In the genomic region with DNA sequence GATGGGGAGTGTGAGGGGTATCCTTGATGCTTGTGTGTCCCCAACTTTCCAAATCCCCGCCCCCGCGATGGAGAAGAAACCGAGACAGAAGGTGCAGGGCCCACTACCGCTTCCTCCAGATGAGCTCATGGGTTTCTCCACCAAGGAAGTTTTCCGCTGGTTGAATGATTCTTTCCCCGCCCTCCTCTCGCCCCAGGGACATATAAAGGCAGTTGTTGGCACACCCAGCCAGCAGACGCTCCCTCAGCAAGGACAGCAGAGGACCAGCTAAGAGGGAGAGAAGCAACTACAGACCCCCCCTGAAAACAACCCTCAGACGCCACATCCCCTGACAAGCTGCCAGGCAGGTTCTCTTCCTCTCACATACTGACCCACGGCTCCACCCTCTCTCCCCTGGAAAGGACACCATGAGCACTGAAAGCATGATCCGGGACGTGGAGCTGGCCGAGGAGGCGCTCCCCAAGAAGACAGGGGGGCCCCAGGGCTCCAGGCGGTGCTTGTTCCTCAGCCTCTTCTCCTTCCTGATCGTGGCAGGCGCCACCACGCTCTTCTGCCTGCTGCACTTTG, we compare ENCODE assay signal across 9 cellular contexts. TPM values are rescaled to one million over a fixed set of nuclear protein-coding genes. Genes with fewer than 3 reads are reported as not detected.
DNase-seq lines count a peak whose midpoint lies in the region; ATAC-seq and TF ChIP-seq lines count a peak whose summit lies in the region.
"Had no signal": no experiment of that assay in that cellular context is flagged by ENCODE, and none has a peak within 500 bp of the region (broad histone marks: within the 10 kb centered on the region; RNA-seq: fewer than 3 reads in every experiment).

A gene (plus strand): TSS at position 231 of the 567 bp plus-strand sequence. CDS start 177 bp downstream, at position 408.

- H3K9me3 ChIP-seq in esophagus squamous epithelium = no peaks in the 10 kb centered on the region

- peaks cover under 1 to 13% (median 2%) of the 10 kb centered on the region in 3 donors for H3K4me1 ChIP-seq in esophagus squamous epithelium

- peak in 2 of 4 donors; percentile 53 to 74 for TF ChIP-seq POLR2A in esophagus squamous epithelium (IDR thresholded peaks at IDR 0.05)

- WGBS in esophagus squamous epithelium, 2 donors = 38 to 52% methylated on average over 9 to 12 of the region's 19 CpGs

- H3K36me3 ChIP-seq in esophagus squamous epithelium = no peaks in the 10 kb centered on the region

- DNase-seq in HL-60 (ENCODE audit: low read depth in 1 of 2, low spot score in 1 of 2) = peak; percentile 91 to 98
- peak; percentile 78 for DNase-seq in activated CD4-positive, alpha-beta T cell treated with anti-CD3 and anti-CD28 coated beads, Interleukin-2, amount 50 U/mL, for 1 hour
- DNase-seq in esophagus squamous epithelium (lab: John Stamatoyannopoulos, UW) = no peak
- DNase-seq in stimulated activated CD4-positive, alpha-beta T cell treated with anti-CD3 and anti-CD28 coated beads, Interleukin-12 subunit alpha, Interleukin-12 subunit beta, amount 100 ng/mL, for 4 hours = peak; percentile 80
- DNase-seq in cerebellum (ENCODE audit: low spot score) = no peak

- intact Hi-C loops in esophagus squamous epithelium (cut with DNase I) = no loop called here

- no peak for ATAC-seq in HG03354 (IDR thresholded peaks at IDR 0.05; ENCODE audit: poor library complexity, severe bottlenecking, unreplicated experiment)
- ATAC-seq in GM21381 (IDR thresholded peaks at IDR 0.05; ENCODE audit: unreplicated experiment) = no peak
- no peak for ATAC-seq in HG02840 (IDR thresholded peaks at IDR 0.05; ENCODE audit: low FRiP score, unreplicated experiment)

- H3K27me3 ChIP-seq in HL-60 (ENCODE audit: insufficient read depth, poor library complexity, severe bottlenecking) (no peaks in the 10 kb centered on the region), esophagus squamous epithelium (peaks cover 0 to 11% (median 0%) of the 10 kb centered on the region in 4 donors)

- TF ChIP-seq CTCF in HL-60 (IDR thresholded peaks at IDR 0.05; ENCODE audit: insufficient read depth, low read length) = no peak
- TF ChIP-seq CTCF in esophagus squamous epithelium (IDR thresholded peaks at IDR 0.05) = no peak

- H3K4me3 ChIP-seq in HL-60 (replicated peaks; ENCODE audit: insufficient read depth, low read length) = peak within 1 kb of the TSS; percentile 79
- H3K4me3 ChIP-seq in esophagus squamous epithelium = peak within 1 kb of the TSS; percentile 10 to 57 (median 31)

- peak within 1 kb of the TSS; percentile 66 for H3K27ac ChIP-seq in HL-60 (replicated peaks)
- H3K27ac ChIP-seq in esophagus squamous epithelium = peak within 1 kb of the TSS; percentile 31 to 75 (median 59)

RNA-seq across cellular contexts. Expression of the gene that starts here (rescaled TPM):
- total RNA-seq in esophagus squamous epithelium = under 1 TPM in 3 of 4 donors, not detected in 1; 0.27 to 0.95 (median 0.61) TPM
- total RNA-seq in cerebellum = 0.18 TPM
- total RNA-seq: LHCN-M2 had no signal

Comparison
In these comparisons a context has a peak if more than half of its experiments do, and no peak if none do; other contexts are left out.
1. DNase-seq: peak in HL-60 (2 of 2), activated CD4-positive, alpha-beta T cell treated with anti-CD3 and anti-CD28 coated beads, Interleukin-2, amount 50 U/mL, for 1 hour (single experiment) and stimulated activated CD4-positive, alpha-beta T cell treated with anti-CD3 and anti-CD28 coated beads, Interleukin-12 subunit alpha, Interleukin-12 subunit beta, amount 100 ng/mL, for 4 hours (single experiment); none in esophagus squamous epithelium (single experiment) and cerebellum (single experiment).